Comparison of ENCODE assay signal across 1 cellular context in the genomic region with DNA sequence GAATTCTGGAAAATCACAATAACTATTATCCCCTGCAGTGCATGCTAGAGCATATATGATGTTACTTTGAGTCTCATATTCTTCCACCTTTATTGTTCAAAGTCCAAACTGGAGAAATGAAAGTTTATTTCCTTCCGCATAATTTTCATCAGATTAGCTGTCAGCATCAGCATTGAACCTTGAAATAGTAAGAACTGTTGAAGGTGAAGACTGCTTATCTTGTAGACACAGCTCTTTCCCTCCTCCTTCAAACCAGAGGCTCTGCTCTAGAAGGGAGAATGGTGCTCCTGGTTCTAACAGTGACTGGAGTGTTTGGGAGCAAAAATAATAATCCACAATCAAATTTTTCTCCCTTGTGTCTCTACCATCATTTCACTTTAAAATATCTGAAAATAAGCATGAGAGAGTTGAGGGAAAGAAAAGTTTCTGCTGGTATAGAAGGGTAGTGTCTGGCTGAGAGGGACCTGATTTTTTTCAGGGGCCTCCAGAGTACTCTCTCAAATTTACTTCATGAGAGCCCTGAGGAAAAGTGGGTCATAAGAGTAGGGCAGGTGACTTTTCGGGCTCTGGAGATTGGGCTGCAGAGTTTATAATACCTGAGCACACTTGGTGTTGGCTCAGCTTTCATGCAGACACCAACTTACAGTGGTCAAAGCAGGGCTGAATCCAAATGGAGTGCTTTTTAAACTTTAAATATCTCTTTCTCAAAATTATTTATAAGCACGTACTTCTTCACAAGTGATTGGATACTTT.
A peak's percentile ranks its signal among the peaks of the same experiment; 100 is the strongest.
TF ChIP-seq lines count a peak whose summit lies in the region.

No MANE protein-coding gene starts in this region.

TF ChIP-seq in K562, 482 proteins besides CTCF, POLR2A, EP300 and RAD21 (continued from another document and continues in another):
- TF ChIP-seq, protein P1, sequence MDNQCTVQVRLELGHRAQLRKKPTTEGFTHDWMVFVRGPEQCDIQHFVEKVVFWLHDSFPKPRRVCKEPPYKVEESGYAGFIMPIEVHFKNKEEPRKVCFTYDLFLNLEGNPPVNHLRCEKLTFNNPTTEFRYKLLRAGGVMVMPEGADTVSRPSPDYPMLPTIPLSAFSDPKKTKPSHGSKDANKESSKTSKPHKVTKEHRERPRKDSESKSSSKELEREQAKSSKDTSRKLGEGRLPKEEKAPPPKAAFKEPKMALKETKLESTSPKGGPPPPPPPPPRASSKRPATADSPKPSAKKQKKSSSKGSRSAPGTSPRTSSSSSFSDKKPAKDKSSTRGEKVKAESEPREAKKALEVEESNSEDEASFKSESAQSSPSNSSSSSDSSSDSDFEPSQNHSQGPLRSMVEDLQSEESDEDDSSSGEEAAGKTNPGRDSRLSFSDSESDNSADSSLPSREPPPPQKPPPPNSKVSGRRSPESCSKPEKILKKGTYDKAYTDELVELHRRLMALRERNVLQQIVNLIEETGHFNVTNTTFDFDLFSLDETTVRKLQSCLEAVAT (IDR thresholded peaks at IDR 0.05), result 0 out of 4 replicates have a peak, but pooled peaks of 1 of the 2 experiments have one; percentile 44
- no peak for TF ChIP-seq CHD2 (IDR thresholded peaks at IDR 0.05; ENCODE audit: low read depth, low read length)
- TF ChIP-seq PHB2 (IDR thresholded peaks at IDR 0.05; ENCODE audit: low read depth), result no peak
- TF ChIP-seq, protein P2, sequence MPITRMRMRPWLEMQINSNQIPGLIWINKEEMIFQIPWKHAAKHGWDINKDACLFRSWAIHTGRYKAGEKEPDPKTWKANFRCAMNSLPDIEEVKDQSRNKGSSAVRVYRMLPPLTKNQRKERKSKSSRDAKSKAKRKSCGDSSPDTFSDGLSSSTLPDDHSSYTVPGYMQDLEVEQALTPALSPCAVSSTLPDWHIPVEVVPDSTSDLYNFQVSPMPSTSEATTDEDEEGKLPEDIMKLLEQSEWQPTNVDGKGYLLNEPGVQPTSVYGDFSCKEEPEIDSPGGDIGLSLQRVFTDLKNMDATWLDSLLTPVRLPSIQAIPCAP (CRISPR knock-in tag; IDR thresholded peaks at IDR 0.05; ENCODE audit: borderline replicate concordance), result no peak
- TF ChIP-seq SRSF3 (IDR thresholded peaks at IDR 0.05; ENCODE audit: insufficient read depth, low read length), result no peak
- no peak for TF ChIP-seq ZNF311 (CRISPR knock-in tag; IDR thresholded peaks at IDR 0.05)
- no peak for TF ChIP-seq NR1H2 (CRISPR knock-in tag; IDR thresholded peaks at IDR 0.05)
- TF ChIP-seq SMARCA4 (IDR thresholded peaks at IDR 0.05), result peak; percentile 96
- TF ChIP-seq ZNF696 (CRISPR knock-in tag; conservative IDR thresholded peaks at IDR 0.05), result no peak
- no peak for TF ChIP-seq ZNF232 (CRISPR knock-in tag; IDR thresholded peaks at IDR 0.05)
- TF ChIP-seq ZNF253 (CRISPR knock-in tag; conservative IDR thresholded peaks at IDR 0.05), result no peak
- TF ChIP-seq ZNF561 (CRISPR knock-in tag; conservative IDR thresholded peaks at IDR 0.05), result no peak
- TF ChIP-seq, protein P3, sequence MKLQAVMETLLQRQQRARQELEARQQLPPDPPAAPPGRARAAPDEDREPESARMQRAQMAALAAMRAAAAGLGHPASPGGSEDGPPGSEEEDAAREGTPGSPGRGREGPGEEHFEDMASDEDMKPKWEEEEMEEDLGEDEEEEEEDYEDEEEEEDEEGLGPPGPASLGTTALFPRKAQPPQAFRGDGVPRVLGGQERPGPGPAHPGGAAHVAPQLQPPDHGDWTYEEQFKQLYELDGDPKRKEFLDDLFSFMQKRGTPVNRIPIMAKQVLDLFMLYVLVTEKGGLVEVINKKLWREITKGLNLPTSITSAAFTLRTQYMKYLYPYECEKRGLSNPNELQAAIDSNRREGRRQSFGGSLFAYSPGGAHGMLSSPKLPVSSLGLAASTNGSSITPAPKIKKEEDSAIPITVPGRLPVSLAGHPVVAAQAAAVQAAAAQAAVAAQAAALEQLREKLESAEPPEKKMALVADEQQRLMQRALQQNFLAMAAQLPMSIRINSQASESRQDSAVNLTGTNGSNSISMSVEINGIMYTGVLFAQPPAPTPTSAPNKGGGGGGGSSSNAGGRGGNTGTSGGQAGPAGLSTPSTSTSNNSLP (IDR thresholded peaks at IDR 0.05; ENCODE audit: borderline replicate concordance, low read depth, low read length), result peak; percentile 59; the same call in 1 of the 2 replicates
- TF ChIP-seq, protein P4, sequence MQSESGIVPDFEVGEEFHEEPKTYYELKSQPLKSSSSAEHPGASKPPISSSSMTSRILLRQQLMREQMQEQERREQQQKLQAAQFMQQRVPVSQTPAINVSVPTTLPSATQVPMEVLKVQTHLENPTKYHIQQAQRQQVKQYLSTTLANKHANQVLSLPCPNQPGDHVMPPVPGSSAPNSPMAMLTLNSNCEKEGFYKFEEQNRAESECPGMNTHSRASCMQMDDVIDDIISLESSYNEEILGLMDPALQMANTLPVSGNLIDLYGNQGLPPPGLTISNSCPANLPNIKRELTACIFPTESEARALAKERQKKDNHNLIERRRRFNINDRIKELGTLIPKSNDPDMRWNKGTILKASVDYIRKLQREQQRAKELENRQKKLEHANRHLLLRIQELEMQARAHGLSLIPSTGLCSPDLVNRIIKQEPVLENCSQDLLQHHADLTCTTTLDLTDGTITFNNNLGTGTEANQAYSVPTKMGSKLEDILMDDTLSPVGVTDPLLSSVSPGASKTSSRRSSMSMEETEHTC (IDR thresholded peaks at IDR 0.05), result no peak
- no peak for TF ChIP-seq ZNF224 (CRISPR knock-in tag; IDR thresholded peaks at IDR 0.05)
- TF ChIP-seq, protein P5, sequence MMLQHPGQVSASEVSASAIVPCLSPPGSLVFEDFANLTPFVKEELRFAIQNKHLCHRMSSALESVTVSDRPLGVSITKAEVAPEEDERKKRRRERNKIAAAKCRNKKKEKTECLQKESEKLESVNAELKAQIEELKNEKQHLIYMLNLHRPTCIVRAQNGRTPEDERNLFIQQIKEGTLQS (IDR thresholded peaks at IDR 0.05), result 0 out of 2 replicates have a peak, but pooled peaks have one; percentile 14
- TF ChIP-seq, protein P5 (CRISPR knock-in tag; conservative IDR thresholded peaks at IDR 0.05), result no peak
- TF ChIP-seq, protein P6, sequence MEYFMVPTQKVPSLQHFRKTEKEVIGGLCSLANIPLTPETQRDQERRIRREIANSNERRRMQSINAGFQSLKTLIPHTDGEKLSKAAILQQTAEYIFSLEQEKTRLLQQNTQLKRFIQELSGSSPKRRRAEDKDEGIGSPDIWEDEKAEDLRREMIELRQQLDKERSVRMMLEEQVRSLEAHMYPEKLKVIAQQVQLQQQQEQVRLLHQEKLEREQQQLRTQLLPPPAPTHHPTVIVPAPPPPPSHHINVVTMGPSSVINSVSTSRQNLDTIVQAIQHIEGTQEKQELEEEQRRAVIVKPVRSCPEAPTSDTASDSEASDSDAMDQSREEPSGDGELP (CRISPR knock-in tag; IDR thresholded peaks at IDR 0.05; ENCODE audit: borderline replicate concordance), result no peak
- no peak for TF ChIP-seq NELFE (IDR thresholded peaks at IDR 0.05; ENCODE audit: insufficient read depth, insufficient read length)
- TF ChIP-seq ESRRA (IDR thresholded peaks at IDR 0.05; ENCODE audit: borderline replicate concordance, low read depth), result peak; percentile 48; the same call in 1 of the 2 replicates
- TF ChIP-seq, protein P7, sequence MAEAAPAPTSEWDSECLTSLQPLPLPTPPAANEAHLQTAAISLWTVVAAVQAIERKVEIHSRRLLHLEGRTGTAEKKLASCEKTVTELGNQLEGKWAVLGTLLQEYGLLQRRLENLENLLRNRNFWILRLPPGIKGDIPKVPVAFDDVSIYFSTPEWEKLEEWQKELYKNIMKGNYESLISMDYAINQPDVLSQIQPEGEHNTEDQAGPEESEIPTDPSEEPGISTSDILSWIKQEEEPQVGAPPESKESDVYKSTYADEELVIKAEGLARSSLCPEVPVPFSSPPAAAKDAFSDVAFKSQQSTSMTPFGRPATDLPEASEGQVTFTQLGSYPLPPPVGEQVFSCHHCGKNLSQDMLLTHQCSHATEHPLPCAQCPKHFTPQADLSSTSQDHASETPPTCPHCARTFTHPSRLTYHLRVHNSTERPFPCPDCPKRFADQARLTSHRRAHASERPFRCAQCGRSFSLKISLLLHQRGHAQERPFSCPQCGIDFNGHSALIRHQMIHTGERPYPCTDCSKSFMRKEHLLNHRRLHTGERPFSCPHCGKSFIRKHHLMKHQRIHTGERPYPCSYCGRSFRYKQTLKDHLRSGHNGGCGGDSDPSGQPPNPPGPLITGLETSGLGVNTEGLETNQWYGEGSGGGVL (CRISPR knock-in tag; IDR thresholded peaks at IDR 0.05), result no peak
- no peak for TF ChIP-seq NR2C2 (CRISPR knock-in tag; IDR thresholded peaks at IDR 0.05)
- TF ChIP-seq NR2C2 (tag; IDR thresholded peaks at IDR 0.05), result peak; percentile 63
- no peak for TF ChIP-seq PHF8 (IDR thresholded peaks at IDR 0.05; ENCODE audit: borderline replicate concordance, low read length)
- TF ChIP-seq ZNF124 (CRISPR knock-in tag; IDR thresholded peaks at IDR 0.05), result no peak
- TF ChIP-seq BRD4 (IDR thresholded peaks at IDR 0.05), result no peak
- no peak for TF ChIP-seq FOS (IDR thresholded peaks at IDR 0.05; ENCODE audit: extremely low read depth, insufficient read length)
- TF ChIP-seq NCOR1 (IDR thresholded peaks at IDR 0.05), result peak; percentile 86
- TF ChIP-seq TAF7 (tag; IDR thresholded peaks at IDR 0.05), result no peak
- TF ChIP-seq ZEB2 (IDR thresholded peaks at IDR 0.05), result peak; percentile 79
- no peak for TF ChIP-seq CBX2 (IDR thresholded peaks at IDR 0.05; ENCODE audit: insufficient read depth, low read length, poor library complexity, severe bottlenecking)
- no peak; the same call in 1 of the 2 replicates for TF ChIP-seq EGR1 (conservative IDR thresholded peaks at IDR 0.05)
- TF ChIP-seq, protein P8, sequence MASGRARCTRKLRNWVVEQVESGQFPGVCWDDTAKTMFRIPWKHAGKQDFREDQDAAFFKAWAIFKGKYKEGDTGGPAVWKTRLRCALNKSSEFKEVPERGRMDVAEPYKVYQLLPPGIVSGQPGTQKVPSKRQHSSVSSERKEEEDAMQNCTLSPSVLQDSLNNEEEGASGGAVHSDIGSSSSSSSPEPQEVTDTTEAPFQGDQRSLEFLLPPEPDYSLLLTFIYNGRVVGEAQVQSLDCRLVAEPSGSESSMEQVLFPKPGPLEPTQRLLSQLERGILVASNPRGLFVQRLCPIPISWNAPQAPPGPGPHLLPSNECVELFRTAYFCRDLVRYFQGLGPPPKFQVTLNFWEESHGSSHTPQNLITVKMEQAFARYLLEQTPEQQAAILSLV (tag; IDR thresholded peaks at IDR 0.05), result no peak
- TF ChIP-seq NUFIP1 (IDR thresholded peaks at IDR 0.05; ENCODE audit: partially characterized antibody), result no peak
- TF ChIP-seq CREM (IDR thresholded peaks at IDR 0.05; ENCODE audit: low read depth), result peak; percentile 70
- TF ChIP-seq ZNF507 (tag; conservative IDR thresholded peaks at IDR 0.05), result no peak
- TF ChIP-seq, protein P9, sequence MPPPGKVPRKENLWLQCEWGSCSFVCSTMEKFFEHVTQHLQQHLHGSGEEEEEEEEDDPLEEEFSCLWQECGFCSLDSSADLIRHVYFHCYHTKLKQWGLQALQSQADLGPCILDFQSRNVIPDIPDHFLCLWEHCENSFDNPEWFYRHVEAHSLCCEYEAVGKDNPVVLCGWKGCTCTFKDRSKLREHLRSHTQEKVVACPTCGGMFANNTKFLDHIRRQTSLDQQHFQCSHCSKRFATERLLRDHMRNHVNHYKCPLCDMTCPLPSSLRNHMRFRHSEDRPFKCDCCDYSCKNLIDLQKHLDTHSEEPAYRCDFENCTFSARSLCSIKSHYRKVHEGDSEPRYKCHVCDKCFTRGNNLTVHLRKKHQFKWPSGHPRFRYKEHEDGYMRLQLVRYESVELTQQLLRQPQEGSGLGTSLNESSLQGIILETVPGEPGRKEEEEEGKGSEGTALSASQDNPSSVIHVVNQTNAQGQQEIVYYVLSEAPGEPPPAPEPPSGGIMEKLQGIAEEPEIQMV (tag; conservative IDR thresholded peaks at IDR 0.05; ENCODE audit: low read depth), result no peak
- TF ChIP-seq, protein P10, sequence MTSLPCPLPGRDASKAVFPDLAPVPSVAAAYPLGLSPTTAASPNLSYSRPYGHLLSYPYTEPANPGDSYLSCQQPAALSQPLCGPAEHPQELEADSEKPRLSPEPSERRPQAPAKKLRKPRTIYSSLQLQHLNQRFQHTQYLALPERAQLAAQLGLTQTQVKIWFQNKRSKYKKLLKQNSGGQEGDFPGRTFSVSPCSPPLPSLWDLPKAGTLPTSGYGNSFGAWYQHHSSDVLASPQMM (CRISPR knock-in tag; IDR thresholded peaks at IDR 0.05), result no peak
- no peak for TF ChIP-seq KDM4B (IDR thresholded peaks at IDR 0.05; ENCODE audit: borderline replicate concordance in 2 of 2, low read depth in 1 of 2)
- TF ChIP-seq, protein P11, sequence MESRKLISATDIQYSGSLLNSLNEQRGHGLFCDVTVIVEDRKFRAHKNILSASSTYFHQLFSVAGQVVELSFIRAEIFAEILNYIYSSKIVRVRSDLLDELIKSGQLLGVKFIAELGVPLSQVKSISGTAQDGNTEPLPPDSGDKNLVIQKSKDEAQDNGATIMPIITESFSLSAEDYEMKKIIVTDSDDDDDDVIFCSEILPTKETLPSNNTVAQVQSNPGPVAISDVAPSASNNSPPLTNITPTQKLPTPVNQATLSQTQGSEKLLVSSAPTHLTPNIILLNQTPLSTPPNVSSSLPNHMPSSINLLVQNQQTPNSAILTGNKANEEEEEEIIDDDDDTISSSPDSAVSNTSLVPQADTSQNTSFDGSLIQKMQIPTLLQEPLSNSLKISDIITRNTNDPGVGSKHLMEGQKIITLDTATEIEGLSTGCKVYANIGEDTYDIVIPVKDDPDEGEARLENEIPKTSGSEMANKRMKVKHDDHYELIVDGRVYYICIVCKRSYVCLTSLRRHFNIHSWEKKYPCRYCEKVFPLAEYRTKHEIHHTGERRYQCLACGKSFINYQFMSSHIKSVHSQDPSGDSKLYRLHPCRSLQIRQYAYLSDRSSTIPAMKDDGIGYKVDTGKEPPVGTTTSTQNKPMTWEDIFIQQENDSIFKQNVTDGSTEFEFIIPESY (CRISPR knock-in tag; IDR thresholded peaks at IDR 0.05), result no peak
- TF ChIP-seq PHTF2 (CRISPR knock-in tag; IDR thresholded peaks at IDR 0.05), result no peak
- peak; percentile 57 to 92; a peak in 3 of 4 replicates for TF ChIP-seq ARNT (IDR thresholded peaks at IDR 0.05)
- TF ChIP-seq SMARCC2 (IDR thresholded peaks at IDR 0.05; ENCODE audit: low read depth), result peak; percentile 91
- TF ChIP-seq ETV1 (tag; conservative IDR thresholded peaks at IDR 0.05; ENCODE audit: low read depth), result no peak
- TF ChIP-seq, protein P12, sequence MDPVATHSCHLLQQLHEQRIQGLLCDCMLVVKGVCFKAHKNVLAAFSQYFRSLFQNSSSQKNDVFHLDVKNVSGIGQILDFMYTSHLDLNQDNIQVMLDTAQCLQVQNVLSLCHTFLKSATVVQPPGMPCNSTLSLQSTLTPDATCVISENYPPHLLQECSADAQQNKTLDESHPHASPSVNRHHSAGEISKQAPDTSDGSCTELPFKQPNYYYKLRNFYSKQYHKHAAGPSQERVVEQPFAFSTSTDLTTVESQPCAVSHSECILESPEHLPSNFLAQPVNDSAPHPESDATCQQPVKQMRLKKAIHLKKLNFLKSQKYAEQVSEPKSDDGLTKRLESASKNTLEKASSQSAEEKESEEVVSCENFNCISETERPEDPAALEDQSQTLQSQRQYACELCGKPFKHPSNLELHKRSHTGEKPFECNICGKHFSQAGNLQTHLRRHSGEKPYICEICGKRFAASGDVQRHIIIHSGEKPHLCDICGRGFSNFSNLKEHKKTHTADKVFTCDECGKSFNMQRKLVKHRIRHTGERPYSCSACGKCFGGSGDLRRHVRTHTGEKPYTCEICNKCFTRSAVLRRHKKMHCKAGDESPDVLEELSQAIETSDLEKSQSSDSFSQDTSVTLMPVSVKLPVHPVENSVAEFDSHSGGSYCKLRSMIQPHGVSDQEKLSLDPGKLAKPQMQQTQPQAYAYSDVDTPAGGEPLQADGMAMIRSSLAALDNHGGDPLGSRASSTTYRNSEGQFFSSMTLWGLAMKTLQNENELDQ (CRISPR knock-in tag; IDR thresholded peaks at IDR 0.05; ENCODE audit: borderline replicate concordance), result no peak
- peak; percentile 62; the same call in 1 of the 2 replicates for TF ChIP-seq KLF16 (IDR thresholded peaks at IDR 0.05)
